10 cellular contexts compared by ENCODE assay signal in the genomic region with DNA sequence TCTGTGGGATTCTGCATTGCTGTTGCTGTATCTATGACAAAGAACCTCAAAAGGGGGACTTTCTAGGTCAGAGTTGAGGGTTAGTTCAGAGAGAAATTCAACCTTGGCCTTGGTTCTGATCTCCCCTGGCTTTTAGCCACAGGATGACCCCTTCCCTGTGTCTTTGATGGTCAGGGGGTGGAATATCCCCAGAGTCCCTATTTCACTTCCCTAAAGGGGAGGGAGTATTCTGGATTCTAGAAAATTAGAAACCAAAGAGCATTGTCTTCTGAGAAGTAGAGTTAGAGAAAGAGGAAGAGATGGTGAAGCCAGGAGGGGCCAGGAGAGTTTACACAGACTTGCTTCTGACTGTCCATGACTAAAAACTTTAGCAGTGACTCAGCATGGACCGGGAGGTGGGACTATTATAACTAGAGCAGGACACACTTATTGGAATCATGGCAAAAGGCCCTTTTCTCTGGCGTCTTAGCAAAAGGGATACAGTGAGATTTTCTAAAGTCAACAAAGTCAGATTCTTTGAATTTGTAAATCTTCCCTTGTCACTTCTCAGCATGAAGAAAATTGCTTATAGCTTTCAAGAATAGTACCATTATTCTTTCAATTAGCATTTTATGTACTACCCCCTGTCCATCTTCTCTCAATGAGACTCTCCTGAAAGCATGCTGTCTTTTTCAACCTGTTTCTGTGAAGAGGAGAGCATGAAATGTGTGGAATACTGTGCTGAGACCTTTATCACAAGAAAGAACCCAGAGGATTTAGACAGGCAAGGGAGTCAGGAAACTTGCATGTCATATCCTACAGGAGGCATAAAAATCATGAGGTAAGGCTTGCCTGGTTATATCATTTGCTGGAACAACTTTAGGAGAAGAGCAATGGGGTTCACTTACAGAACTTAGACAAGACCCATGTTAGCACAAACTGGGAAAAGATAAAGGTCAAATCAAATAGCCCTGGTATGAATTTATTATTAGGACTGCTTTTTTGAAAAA. TPM values are rescaled to one million over a fixed set of nuclear protein-coding genes. Genes with fewer than 3 reads are reported as not detected.
DNase-seq lines count a peak whose midpoint lies in the region; ATAC-seq and TF ChIP-seq lines count a peak whose summit lies in the region.
"Had no signal": no experiment of that assay in that cellular context is flagged by ENCODE, and none has a peak within 500 bp of the region (broad histone marks: within the 10 kb centered on the region; RNA-seq: fewer than 3 reads in every experiment).

No MANE protein-coding gene starts in this region.

- no TSS peak for BruUV-seq in Caco-2 (replicated peaks; lab: Mats Ljungman, UMichigan)

- intact Hi-C loops in prostate gland (cut with DNase I): no loop called here
- intact Hi-C loops in Caco-2 (cut with micrococcal nuclease; ENCODE audit: unreplicated experiment): no loop called here

- H3K4me3 ChIP-seq in Peyer's patch (no peak overlapping the region), prostate gland (no peak overlapping the region), Caco-2 (ENCODE audit: low read depth, low read length) (no peak overlapping the region)

- H3K36me3 ChIP-seq in Peyer's patch (no peaks in the 10 kb centered on the region), prostate gland (no peaks in the 10 kb centered on the region), Caco-2 (ENCODE audit: control insufficient read depth, insufficient read depth, low read length) (no peaks in the 10 kb centered on the region)

- no peak for TF ChIP-seq POLR2A in Peyer's patch (IDR thresholded peaks at IDR 0.05)
- TF ChIP-seq POLR2A in prostate gland (IDR thresholded peaks at IDR 0.05): no peak

- no peak overlapping the region for H3K27ac Mint-ChIP-seq in Caco-2 (ENCODE audit: unreplicated experiment)
- H3K27ac Mint-ChIP-seq: natural killer cell had no signal

- ATAC-seq in foreskin keratinocyte (peak; percentile 65), HG02852 (IDR thresholded peaks at IDR 0.05; ENCODE audit: unreplicated experiment) (no peak)
- ATAC-seq: stimulated activated naive CD8-positive, alpha-beta T cell treated with anti-CD3 and anti-CD28 coated beads, Interleukin-15, Interleukin-2, amounts not matched to agents 100 U/mL and 50 U/mL, for 24 hours had no signal

- H3K4me1 ChIP-seq in Peyer's patch (no peaks in the 10 kb centered on the region), foreskin keratinocyte (no peaks in the 10 kb centered on the region), prostate gland (replicated peaks) (no peaks in the 10 kb centered on the region), Caco-2 (no peaks in the 10 kb centered on the region; the same call in 1 of the 2 replicates)

- peaks cover 3% of the 10 kb centered on the region for H3K27me3 Mint-ChIP-seq in Caco-2 (ENCODE audit: insufficient read depth, unreplicated experiment)

- no peak overlapping the region for H3K4me3 Mint-ChIP-seq in Caco-2 (ENCODE audit: unreplicated experiment)
- H3K4me3 Mint-ChIP-seq: natural killer cell had no signal

- no peaks in the 10 kb centered on the region for H3K9me3 Mint-ChIP-seq in Caco-2 (ENCODE audit: unreplicated experiment)

- no peaks in the 10 kb centered on the region for H3K27me3 ChIP-seq in Peyer's patch
- H3K27me3 ChIP-seq in foreskin keratinocyte: peaks cover 16% of the 10 kb centered on the region
- H3K27me3 ChIP-seq in prostate gland (replicated peaks; ENCODE audit: insufficient read depth): no peaks in the 10 kb centered on the region
- H3K27me3 ChIP-seq in Caco-2 (replicated peaks; ENCODE audit: control insufficient read depth, insufficient read depth, low read length): no peaks in the 10 kb centered on the region; the same call in 1 of the 2 replicates

- H3K27ac ChIP-seq in Peyer's patch: peak overlapping the region in 3 of 4 donors; percentile 12 to 26 (median 21)
- no peak overlapping the region for H3K27ac ChIP-seq in foreskin keratinocyte
- no peak overlapping the region for H3K27ac ChIP-seq in prostate gland

- H3K36me3 Mint-ChIP-seq in Caco-2 (ENCODE audit: insufficient read depth, unreplicated experiment): no peaks in the 10 kb centered on the region
- H3K36me3 Mint-ChIP-seq: natural killer cell had no signal

- 10% methylated on average over 2 of the region's 2 CpGs for WGBS in prostate gland

- TF ChIP-seq CTCF in Peyer's patch (IDR thresholded peaks at IDR 0.05): no peak
- TF ChIP-seq CTCF in foreskin keratinocyte (conservative IDR thresholded peaks at IDR 0.05): no peak
- no peak for TF ChIP-seq CTCF in prostate gland (IDR thresholded peaks at IDR 0.05)
- TF ChIP-seq CTCF in Caco-2 (IDR thresholded peaks at IDR 0.05; ENCODE audit: insufficient read depth in 1 of 2, low read depth in 1 of 2, low read length in 1 of 2, severe bottlenecking in 1 of 2, unreplicated experiment in 1 of 2): no peak

- CTCF ChIA-PET in Caco-2 (lab: Charles Lee): no interaction called here

- DNase-seq in GDM1 (lab: John Stamatoyannopoulos, UW) (peak; percentile 15), Peyer's patch (no peak), foreskin keratinocyte (peak in 1 of 2 donors; percentile 42), renal cortical epithelial cell (ENCODE audit: low read depth) (peak; percentile 56), prostate gland (ENCODE audit: low spot score) (no peak), Caco-2 (no peak), KG1 (lab: John Stamatoyannopoulos, UW) (no peak)
- DNase-seq: natural killer cell; stimulated activated naive CD8-positive, alpha-beta T cell treated with anti-CD3 and anti-CD28 coated beads, Interleukin-15, Interleukin-2, amounts not matched to agents 100 U/mL and 50 U/mL, for 24 hours had no signal

- POLR2A ChIA-PET in Caco-2 (lab: Charles Lee): no interaction called here

- H3K4me1 Mint-ChIP-seq in Caco-2 (ENCODE audit: low read depth, unreplicated experiment): peaks cover 7% of the 10 kb centered on the region
- H3K4me1 Mint-ChIP-seq: natural killer cell had no signal

- H3K9me3 ChIP-seq in Peyer's patch: no peaks in the 10 kb centered on the region
- H3K9me3 ChIP-seq in prostate gland: no peaks in the 10 kb centered on the region
- H3K9me3 ChIP-seq in Caco-2: no peaks in the 10 kb centered on the region

RNA-seq across cellular contexts. Expression of gene LPAR1, which starts 56.5 kb away (rescaled TPM):
- total RNA-seq in Peyer's patch (10 to 100 TPM; 25.0 to 56.1 (median 31.9) TPM), foreskin keratinocyte (27.0 and 30.9 TPM in 2 replicates), renal cortical epithelial cell (9.4 and 16.4 TPM in 2 replicates), prostate gland (10 to 100 TPM; 10.8 to 29.2 TPM), Caco-2 (2022) (19.8 and 20.3 TPM in 2 replicates)
- polyA plus RNA-seq in foreskin keratinocyte: 9.8 and 13.5 TPM in 2 replicates

Comparison
In these comparisons a context has a peak if more than half of its experiments do, and no peak if none do; other contexts are left out.
1. DNase-seq: peak in GDM1 (single experiment) and renal cortical epithelial cell (single experiment); none in Peyer's patch (0 of 3), prostate gland (single experiment), Caco-2 (0 of 2) and KG1 (single experiment).
2. H3K27ac ChIP-seq: peak in Peyer's patch (3 of 4); none in foreskin keratinocyte (single experiment) and prostate gland (0 of 2).